Comparison of ENCODE assay signal across 8 cellular contexts in the genomic region with DNA sequence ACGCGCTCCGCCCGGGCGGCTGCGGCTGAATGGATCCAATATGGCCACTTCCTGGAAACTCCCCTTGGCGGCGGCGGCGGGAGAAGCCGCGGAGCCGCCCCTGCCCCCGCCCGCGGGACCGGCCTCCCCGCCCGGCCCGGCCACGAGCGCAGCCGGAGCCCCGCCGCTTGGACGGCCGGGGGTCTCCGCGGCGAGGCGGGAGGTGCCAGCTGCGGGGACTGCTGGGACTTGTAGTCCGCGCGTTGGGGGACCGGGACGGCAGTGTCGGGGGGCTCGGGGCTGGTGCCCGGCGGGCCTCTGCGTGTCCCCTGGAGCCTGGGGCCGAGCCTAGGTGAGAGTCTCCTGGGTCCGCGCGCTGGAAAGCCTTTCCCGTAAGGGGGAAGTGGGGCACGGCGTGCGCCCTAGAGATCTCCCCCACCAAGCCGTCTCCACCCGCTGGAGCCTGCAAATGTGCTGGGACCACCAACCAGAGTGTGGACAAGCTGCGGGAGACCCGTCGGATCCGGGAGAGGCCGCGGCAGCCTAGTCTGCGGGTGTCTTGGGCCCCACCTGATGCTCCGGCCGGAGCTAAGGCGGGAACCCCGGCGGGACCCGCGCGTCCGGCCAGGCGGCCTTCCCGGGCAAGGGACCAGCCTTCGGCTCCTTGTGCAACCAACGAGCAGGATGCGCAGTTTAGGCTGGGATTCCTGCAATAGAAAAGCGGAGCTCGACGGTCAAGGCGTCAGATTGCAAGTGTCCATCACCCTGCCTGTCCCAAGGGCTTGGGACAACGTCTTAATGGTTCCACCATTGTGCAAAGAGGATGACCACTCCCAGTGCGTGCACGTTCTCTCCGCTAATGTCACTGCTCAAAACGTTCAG. TPM values are rescaled to one million over a fixed set of nuclear protein-coding genes. Genes with fewer than 3 reads are reported as not detected.
DNase-seq lines count a peak whose midpoint lies in the region; ATAC-seq and TF ChIP-seq lines count a peak whose summit lies in the region.

Gene SEPTIN8, minus strand, starts transcription at position 31 of the 861 bp plus-strand sequence. CDS start 102 bp downstream, outside the sequence.

- H3K9me3 ChIP-seq in CD8-positive, alpha-beta T cell (ENCODE audit: low read length) = no peaks in the 10 kb centered on the region
- no peaks in the 10 kb centered on the region for H3K9me3 ChIP-seq in HUES6 (ENCODE audit: control insufficient read depth, insufficient read depth, low read depth, low read length)

- peak in 6 of 7 experiments; percentile 4 to 60 (median 28) for DNase-seq in CD8-positive, alpha-beta T cell
- peak; percentile 48 for DNase-seq in activated B cell treated with CpG ODN at 0.5 μM for 24 hours
- peak; percentile 34 for DNase-seq in dedifferentiated amniotic fluid mesenchymal stem cell (ENCODE audit: extremely low spot score)
- DNase-seq in left lobe of liver (ENCODE audit: low spot score) = peak; percentile 61
- DNase-seq in stimulated activated CD4-positive, alpha-beta T cell treated with anti-CD3 and anti-CD28 coated beads, Interleukin-4, amount 100 ng/mL, for 24 hours = peak; percentile 38
- DNase-seq in NCI-H1105 (lab: John Stamatoyannopoulos, UW) = no peak

- no peaks in the 10 kb centered on the region for H3K36me3 Mint-ChIP-seq in CD8-positive, alpha-beta T cell
- no peaks in the 10 kb centered on the region for H3K36me3 Mint-ChIP-seq in activated B cell treated with CpG ODN at 0.5 μM for 24 hours (ENCODE audit: low read depth)

- peaks cover 15% of the 10 kb centered on the region for H3K27me3 Mint-ChIP-seq in CD8-positive, alpha-beta T cell (ENCODE audit: low read depth)
- H3K27me3 Mint-ChIP-seq in activated B cell treated with CpG ODN at 0.5 μM for 24 hours = peaks cover 42% of the 10 kb centered on the region

- peaks cover 20% of the 10 kb centered on the region for H3K4me1 ChIP-seq in CD8-positive, alpha-beta T cell (ENCODE audit: insufficient read depth, low read length)
- peaks cover 15% of the 10 kb centered on the region for H3K4me1 ChIP-seq in HUES6 (ENCODE audit: control insufficient read depth, insufficient read depth, low read length)

- CTCF ChIA-PET in CD8-positive, alpha-beta T cell (lab: Charles Lee) = interaction anchor here (0.5 to 2.6 kb wide), 4 partner anchors 15 to 92 kb away, joined by 3 to 9 read pairs (median 3); partner anchors contain the start of gene CCNI2
- CTCF ChIA-PET in activated B cell treated with CpG ODN at 0.5 μM for 24 hours (lab: Charles Lee) = no interaction called here

- no peak within 1 kb of the TSS for H3K27ac Mint-ChIP-seq in CD8-positive, alpha-beta T cell
- H3K27ac Mint-ChIP-seq in activated B cell treated with CpG ODN at 0.5 μM for 24 hours = no peak within 1 kb of the TSS

- peaks cover 33% of the 10 kb centered on the region for H3K4me1 Mint-ChIP-seq in CD8-positive, alpha-beta T cell (ENCODE audit: low read depth)
- H3K4me1 Mint-ChIP-seq in activated B cell treated with CpG ODN at 0.5 μM for 24 hours = peaks cover 15% of the 10 kb centered on the region

- no peak within 1 kb of the TSS for H3K27ac ChIP-seq in CD8-positive, alpha-beta T cell (ENCODE audit: low read depth, low read length)
- H3K27ac ChIP-seq in HUES6 (ENCODE audit: low read depth, low read length) = no peak within 1 kb of the TSS

- POLR2A ChIA-PET in CD8-positive, alpha-beta T cell (lab: Charles Lee) = no interaction called here
- POLR2A ChIA-PET in activated B cell treated with CpG ODN at 0.5 μM for 24 hours (lab: Charles Lee) = interaction anchor here (0.6 to 1.0 kb wide), 3 partner anchors 31 to 1186 kb away, joined by 3 to 5 read pairs (median 4); partner anchors contain the start of genes CCNI2 and KIF3A

- peak within 1 kb of the TSS; percentile 34 for H3K9ac ChIP-seq in HUES6 (ENCODE audit: low read length)

- intact Hi-C loops in CD8-positive, alpha-beta T cell (cut with DNase I, micrococcal nuclease) = loop anchor here in 1 of 2 experiments (1.0 kb wide), 1 partner anchor 40 kb away; the partner anchor contains the start of gene KIF3A
- intact Hi-C loops in activated B cell treated with CpG ODN at 0.5 μM for 24 hours (cut with micrococcal nuclease) = loop anchor here (2.0 to 5.0 kb wide), 2 partner anchors 35 to 41 kb away; partner anchors contain the start of genes KIF3A and SOWAHA

- peak within 1 kb of the TSS; percentile 68 for H3K4me3 Mint-ChIP-seq in CD8-positive, alpha-beta T cell
- peak within 1 kb of the TSS; percentile 79 for H3K4me3 Mint-ChIP-seq in activated B cell treated with CpG ODN at 0.5 μM for 24 hours

- peak within 1 kb of the TSS; percentile 62 for H3K4me3 ChIP-seq in CD8-positive, alpha-beta T cell (ENCODE audit: low read depth, low read length)
- peak within 1 kb of the TSS; percentile 77 for H3K4me3 ChIP-seq in HUES6 (ENCODE audit: low read depth, low read length)

- peak; percentile 66 for ATAC-seq in CD8-positive, alpha-beta T cell
- ATAC-seq in GM19397 (IDR thresholded peaks at IDR 0.05; ENCODE audit: unreplicated experiment) (peak; percentile 63), activated B cell treated with CpG ODN at 0.5 μM for 24 hours (ENCODE audit: low read depth) (peak; percentile 77), left lobe of liver (peak; percentile 82)

- no peaks in the 10 kb centered on the region for H3K27me3 ChIP-seq in CD8-positive, alpha-beta T cell (ENCODE audit: insufficient read depth, low read length)
- H3K27me3 ChIP-seq in HUES6 (ENCODE audit: control insufficient read depth, insufficient read depth, low read length) = peaks cover 53% of the 10 kb centered on the region

- H3K9me3 Mint-ChIP-seq in CD8-positive, alpha-beta T cell = no peaks in the 10 kb centered on the region
- H3K9me3 Mint-ChIP-seq in activated B cell treated with CpG ODN at 0.5 μM for 24 hours = no peaks in the 10 kb centered on the region

- TF ChIP-seq CTCF in CD8-positive, alpha-beta T cell (IDR thresholded peaks at IDR 0.05) = no peak
- no peak for TF ChIP-seq CTCF in activated B cell treated with CpG ODN at 0.5 μM for 24 hours (IDR thresholded peaks at IDR 0.05)

- H3K36me3 ChIP-seq in CD8-positive, alpha-beta T cell (ENCODE audit: insufficient read depth, low read length) = no peaks in the 10 kb centered on the region
- no peaks in the 10 kb centered on the region for H3K36me3 ChIP-seq in HUES6 (ENCODE audit: control insufficient read depth, insufficient read depth, low read length)

RNA-seq across cellular contexts. Expression of gene SEPTIN8, which starts in this region (rescaled TPM):
- total RNA-seq in CD8-positive, alpha-beta T cell = 1 to 10 TPM; 5.3 to 6.8 TPM
- total RNA-seq in activated B cell treated with CpG ODN at 0.5 μM for 24 hours (6.5 and 7.3 TPM in 2 replicates), left lobe of liver (12.2 TPM)
